In genomic region chr10:84829121-84829520, GRCh38 we compare ENCODE assay signal across 16 cellular contexts.
DNase-seq lines count a peak whose midpoint lies in the region; ATAC-seq and TF ChIP-seq lines count a peak whose summit lies in the region.
"Had no signal": no experiment of that assay in that cellular context is flagged by ENCODE, and none has a peak within 500 bp of the region (broad histone marks: within the 10 kb centered on the region; RNA-seq: fewer than 3 reads in every experiment).

No MANE protein-coding gene starts in this region.

- DNase-seq in HT1080 (ENCODE audit: low read depth), result peak; percentile 38
- peak; percentile 54 for DNase-seq in NCI-H69 (lab: John Stamatoyannopoulos, UW)
- DNase-seq in brain microvascular endothelial cell, result peak; percentile 35
- no peak for DNase-seq in osteocyte (ENCODE audit: extremely low spot score, unreplicated experiment)
- DNase-seq in stimulated activated naive B cell treated with anti-CD40 and anti-IgM and Interleukin-4, amounts not matched to agents 10 μg/mL and 1 μg/mL and 100 μg/mL, for 72 hours, result no peak
- DNase-seq: BE2C; CD8-positive, alpha-beta T cell; COR-L47; DMS153; DMS79 treated with DMSO at 0.1 percent for 48 hours; EL; H7 had no signal

- TF ChIP-seq CTCF in brain microvascular endothelial cell (IDR thresholded peaks at IDR 0.05; ENCODE audit: low read depth, low read length, missing control alignments) (no peak), osteocyte (IDR thresholded peaks at IDR 0.05) (no peak)

- no peaks in the 10 kb centered on the region for H3K27me3 ChIP-seq in brain microvascular endothelial cell (replicated peaks)
- H3K27me3 ChIP-seq: BE2C had no signal

- no peak overlapping the region for H3K4me3 Mint-ChIP-seq in osteocyte (ENCODE audit: unreplicated experiment)
- no peak overlapping the region for H3K4me3 Mint-ChIP-seq in stimulated activated naive B cell treated with anti-CD40 and anti-IgM and Interleukin-4, amounts not matched to agents 10 μg/mL and 1 μg/mL and 100 μg/mL, for 72 hours
- H3K4me3 Mint-ChIP-seq: CD14-positive monocyte; CD8-positive, alpha-beta T cell; GM23338 had no signal

- H3K27ac Mint-ChIP-seq in osteocyte (ENCODE audit: unreplicated experiment), result peak overlapping the region; percentile 59
- no peak overlapping the region for H3K27ac Mint-ChIP-seq in stimulated activated naive B cell treated with anti-CD40 and anti-IgM and Interleukin-4, amounts not matched to agents 10 μg/mL and 1 μg/mL and 100 μg/mL, for 72 hours
- H3K27ac Mint-ChIP-seq: CD14-positive monocyte; CD8-positive, alpha-beta T cell; GM23338 had no signal

- H3K27ac ChIP-seq in brain microvascular endothelial cell, result no peak overlapping the region

- in situ Hi-C loops in brain microvascular endothelial cell (cut with HindIII; ENCODE audit: low pct_ligation_motif_present, low sequenced_read_pairs), result no loop called here

- ATAC-seq in HG02870 (IDR thresholded peaks at IDR 0.05; ENCODE audit: unreplicated experiment), result no peak
- ATAC-seq in stimulated activated naive B cell treated with anti-CD40 and anti-IgM and Interleukin-4, amounts not matched to agents 10 μg/mL and 1 μg/mL and 100 μg/mL, for 72 hours (replicated peaks), result no peak
- ATAC-seq in GM21367 (IDR thresholded peaks at IDR 0.05; ENCODE audit: unreplicated experiment), result no peak
- ATAC-seq: CD8-positive, alpha-beta T cell; GM23338 had no signal

- H3K36me3 ChIP-seq in brain microvascular endothelial cell (replicated peaks), result no peaks in the 10 kb centered on the region
- H3K36me3 ChIP-seq: BE2C had no signal

- H3K4me1 Mint-ChIP-seq in osteocyte (ENCODE audit: unreplicated experiment), result peaks cover 55% of the 10 kb centered on the region
- H3K4me1 Mint-ChIP-seq in stimulated activated naive B cell treated with anti-CD40 and anti-IgM and Interleukin-4, amounts not matched to agents 10 μg/mL and 1 μg/mL and 100 μg/mL, for 72 hours, result no peaks in the 10 kb centered on the region
- H3K4me1 Mint-ChIP-seq: CD14-positive monocyte had no signal

- no peak overlapping the region for H3K4me3 ChIP-seq in brain microvascular endothelial cell (ENCODE audit: low read depth, low read length)
- H3K4me3 ChIP-seq: GM23338 had no signal

- no peaks in the 10 kb centered on the region for H3K27me3 Mint-ChIP-seq in osteocyte (ENCODE audit: unreplicated experiment)
- no peaks in the 10 kb centered on the region for H3K27me3 Mint-ChIP-seq in stimulated activated naive B cell treated with anti-CD40 and anti-IgM and Interleukin-4, amounts not matched to agents 10 μg/mL and 1 μg/mL and 100 μg/mL, for 72 hours

- H3K36me3 Mint-ChIP-seq in osteocyte (ENCODE audit: unreplicated experiment), result no peaks in the 10 kb centered on the region
- H3K36me3 Mint-ChIP-seq in stimulated activated naive B cell treated with anti-CD40 and anti-IgM and Interleukin-4, amounts not matched to agents 10 μg/mL and 1 μg/mL and 100 μg/mL, for 72 hours, result no peaks in the 10 kb centered on the region
- H3K36me3 Mint-ChIP-seq: CD14-positive monocyte; CD8-positive, alpha-beta T cell had no signal

- H3K9me3 Mint-ChIP-seq in osteocyte (ENCODE audit: unreplicated experiment), result no peaks in the 10 kb centered on the region
- H3K9me3 Mint-ChIP-seq in stimulated activated naive B cell treated with anti-CD40 and anti-IgM and Interleukin-4, amounts not matched to agents 10 μg/mL and 1 μg/mL and 100 μg/mL, for 72 hours, result peaks cover 0 to 2% of the 10 kb centered on the region in 2 donors
- H3K9me3 Mint-ChIP-seq: CD8-positive, alpha-beta T cell; GM23338 had no signal

Comparison
In these comparisons a context has a peak if more than half of its experiments do, and no peak if none do; other contexts are left out.
1. DNase-seq: peak in HT1080 (single experiment), NCI-H69 (single experiment) and brain microvascular endothelial cell (single experiment); none in osteocyte (single experiment) and stimulated activated naive B cell treated with anti-CD40 and anti-IgM and Interleukin-4, amounts not matched to agents 10 μg/mL and 1 μg/mL and 100 μg/mL, for 72 hours (single experiment).